Comparison of ENCODE assay signal across 12 cellular contexts in genomic region chr10:110525349-110526260, GRCh38. TPM values are rescaled to one million over a fixed set of nuclear protein-coding genes. Genes with fewer than 3 reads are reported as not detected.
DNase-seq lines count a peak whose midpoint lies in the region; ATAC-seq and TF ChIP-seq lines count a peak whose summit lies in the region.
"Had no signal": no experiment of that assay in that cellular context is flagged by ENCODE, and none has a peak within 500 bp of the region (broad histone marks: within the 10 kb centered on the region; RNA-seq: fewer than 3 reads in every experiment).

No MANE protein-coding gene starts in this region.

- peak overlapping the region; percentile 11; the same call in 1 of the 2 replicates for H3K27ac ChIP-seq in HCT116 (ENCODE audit: low read depth, low read length)
- H3K27ac ChIP-seq: upper lobe of left lung had no signal

- no peaks in the 10 kb centered on the region for H3K9me2 ChIP-seq in HCT116 (ENCODE audit: insufficient read depth)

- TF ChIP-seq POLR2A in HCT116 (IDR thresholded peaks at IDR 0.05; ENCODE audit: borderline replicate concordance, extremely low read depth, insufficient read depth, insufficient read length) = no peak

- peak; percentile 14 for ATAC-seq in HCT116
- ATAC-seq in WTC11 = no peak
- no peak for ATAC-seq in HG03342 (IDR thresholded peaks at IDR 0.05; ENCODE audit: unreplicated experiment)

- peak overlapping the region; percentile 50 for H3K9ac ChIP-seq in HCT116 (ENCODE audit: low read length)

- H3K4me3 ChIP-seq in HCT116 (replicated peaks in 1 of 2; ENCODE audit: low read depth in 1 of 2, low read length in 2 of 2) = peak overlapping the region in 1 of 2 experiments; percentile 16; a peak in 2 of 4 replicates
- H3K4me3 ChIP-seq: lung, upper lobe of left lung had no signal

- H3K4me1 ChIP-seq in HCT116 (ENCODE audit: control insufficient read depth in 1 of 2, insufficient read depth in 2 of 2, low read length in 2 of 2) = peaks cover 61 to 82% of the 10 kb centered on the region in 2 experiments

- no TSS peak for BruUV-seq in HCT116 (replicated peaks; lab: Mats Ljungman, UMichigan)

- TF ChIP-seq CTCF in HCT116 (IDR thresholded peaks at IDR 0.05 in 2 of 3, conservative IDR thresholded peaks at IDR 0.05 in 1 of 3; ENCODE audit: borderline replicate concordance in 1 of 3, insufficient read depth in 1 of 3, low read depth in 2 of 3, low read length in 2 of 3) (no peak), WTC11 (IDR thresholded peaks at IDR 0.05) (no peak), mesothelial cell of epicardium (IDR thresholded peaks at IDR 0.05; ENCODE audit: unreplicated experiment) (no peak)

- H3K79me2 ChIP-seq in HCT116 (ENCODE audit: insufficient read depth, low read length) = peaks cover 41% of the 10 kb centered on the region

- RAD21 ChIA-PET in HCT116 (lab: Charles Lee; ENCODE audit: low non-redundant PET in 1 of 2, low total read pairs in 2 of 2, uncharacterized antibody in 2 of 2, unreplicated experiment in 2 of 2) = no interaction called here

- intact Hi-C loops in HCT116 (cut with micrococcal nuclease) = no loop called here

- peak; percentile 74 for DNase-seq in AG20443 (ENCODE audit: low spot score)
- DNase-seq in HCT116 (ENCODE audit: low read depth, low spot score) = no peak
- no peak for DNase-seq in WTC11 (ENCODE audit: low spot score)
- peak; percentile 56 for DNase-seq in hepatic stellate cell (ENCODE audit: low spot score)
- DNase-seq in iPS-NIHi11 (ENCODE audit: low spot score) = no peak
- no peak for DNase-seq in NCI-H146 (lab: John Stamatoyannopoulos, UW)
- no peak for DNase-seq in mesothelial cell of epicardium (ENCODE audit: low spot score in 2 of 2, unreplicated experiment in 2 of 2)
- DNase-seq: DMS 273 treated with DMSO at 0.1 percent for 48 hours, NCI-H187, upper lobe of left lung had no signal

- H3K4me1 Mint-ChIP-seq in WTC11 = peaks cover 53% of the 10 kb centered on the region
- H3K4me1 Mint-ChIP-seq in mesothelial cell of epicardium = peaks cover 2% of the 10 kb centered on the region

- H3K27ac Mint-ChIP-seq in WTC11 (peak overlapping the region; percentile 80; the same call in 1 of the 2 replicates), mesothelial cell of epicardium (no peak overlapping the region)

- no peak overlapping the region for H3K4me3 Mint-ChIP-seq in WTC11
- H3K4me3 Mint-ChIP-seq in mesothelial cell of epicardium = no peak overlapping the region

- peak overlapping the region; percentile 63 for H3K4me2 ChIP-seq in HCT116 (ENCODE audit: low read length)

- CTCF ChIA-PET in HCT116 (lab: Charles Lee) (no interaction called here), WTC11 (lab: Charles Lee) (no interaction called here)

- H3K9me3 Mint-ChIP-seq in WTC11 (no peaks in the 10 kb centered on the region), mesothelial cell of epicardium (no peaks in the 10 kb centered on the region)

- H3K36me3 Mint-ChIP-seq in WTC11 = no peaks in the 10 kb centered on the region
- H3K36me3 Mint-ChIP-seq in mesothelial cell of epicardium = no peaks in the 10 kb centered on the region

- H3K9me3 ChIP-seq in HCT116 (ENCODE audit: control insufficient read depth in 1 of 2, insufficient read depth in 1 of 2, low read depth in 1 of 2, low read length in 2 of 2) = no peaks in the 10 kb centered on the region
- H3K9me3 ChIP-seq: upper lobe of left lung had no signal

- POLR2A ChIA-PET in HCT116 (lab: Charles Lee) = no interaction called here
- POLR2A ChIA-PET in WTC11 (lab: Charles Lee) = no interaction called here

- H3K36me3 ChIP-seq in HCT116 (ENCODE audit: control insufficient read depth in 1 of 2, insufficient read depth in 2 of 2, low read length in 2 of 2) = no peaks in the 10 kb centered on the region
- H3K36me3 ChIP-seq: upper lobe of left lung had no signal

- H3K27me3 ChIP-seq in HCT116 (ENCODE audit: insufficient read depth, low read length) = no peaks in the 10 kb centered on the region
- H3K27me3 ChIP-seq: upper lobe of left lung had no signal

- H3K27me3 Mint-ChIP-seq in WTC11 (ENCODE audit: low read depth) (no peaks in the 10 kb centered on the region), mesothelial cell of epicardium (ENCODE audit: low read depth) (peaks cover 28% of the 10 kb centered on the region)

- no peak overlapping the region for H2AFZ ChIP-seq in HCT116 (ENCODE audit: low read depth, low read length, poor library complexity, severe bottlenecking)

- H4K20me1 ChIP-seq in HCT116 (ENCODE audit: insufficient read depth) = no peaks in the 10 kb centered on the region

- TF ChIP-seq RAD21 in HCT116 (IDR thresholded peaks at IDR 0.05; ENCODE audit: low read depth) = no peak

TF ChIP-seq in HCT116, 20 proteins besides CTCF, POLR2A, EP300 and RAD21:
- TF ChIP-seq, protein P1, sequence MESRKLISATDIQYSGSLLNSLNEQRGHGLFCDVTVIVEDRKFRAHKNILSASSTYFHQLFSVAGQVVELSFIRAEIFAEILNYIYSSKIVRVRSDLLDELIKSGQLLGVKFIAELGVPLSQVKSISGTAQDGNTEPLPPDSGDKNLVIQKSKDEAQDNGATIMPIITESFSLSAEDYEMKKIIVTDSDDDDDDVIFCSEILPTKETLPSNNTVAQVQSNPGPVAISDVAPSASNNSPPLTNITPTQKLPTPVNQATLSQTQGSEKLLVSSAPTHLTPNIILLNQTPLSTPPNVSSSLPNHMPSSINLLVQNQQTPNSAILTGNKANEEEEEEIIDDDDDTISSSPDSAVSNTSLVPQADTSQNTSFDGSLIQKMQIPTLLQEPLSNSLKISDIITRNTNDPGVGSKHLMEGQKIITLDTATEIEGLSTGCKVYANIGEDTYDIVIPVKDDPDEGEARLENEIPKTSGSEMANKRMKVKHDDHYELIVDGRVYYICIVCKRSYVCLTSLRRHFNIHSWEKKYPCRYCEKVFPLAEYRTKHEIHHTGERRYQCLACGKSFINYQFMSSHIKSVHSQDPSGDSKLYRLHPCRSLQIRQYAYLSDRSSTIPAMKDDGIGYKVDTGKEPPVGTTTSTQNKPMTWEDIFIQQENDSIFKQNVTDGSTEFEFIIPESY (IDR thresholded peaks at IDR 0.05; ENCODE audit: extremely low read depth, insufficient replicate concordance, low read length) = no peak
- no peak for TF ChIP-seq EZH2 (IDR thresholded peaks at IDR 0.05)
- TF ChIP-seq POLR2AphosphoS5 (IDR thresholded peaks at IDR 0.05; ENCODE audit: low read depth, low read length) = peak; percentile 13
- TF ChIP-seq EZH2phosphoT487 (IDR thresholded peaks at IDR 0.05; ENCODE audit: borderline replicate concordance) = no peak

TF ChIP-seq in WTC11, 78 proteins besides CTCF, POLR2A, EP300 and RAD21 (continues in another document):
- TF ChIP-seq, protein P2, sequence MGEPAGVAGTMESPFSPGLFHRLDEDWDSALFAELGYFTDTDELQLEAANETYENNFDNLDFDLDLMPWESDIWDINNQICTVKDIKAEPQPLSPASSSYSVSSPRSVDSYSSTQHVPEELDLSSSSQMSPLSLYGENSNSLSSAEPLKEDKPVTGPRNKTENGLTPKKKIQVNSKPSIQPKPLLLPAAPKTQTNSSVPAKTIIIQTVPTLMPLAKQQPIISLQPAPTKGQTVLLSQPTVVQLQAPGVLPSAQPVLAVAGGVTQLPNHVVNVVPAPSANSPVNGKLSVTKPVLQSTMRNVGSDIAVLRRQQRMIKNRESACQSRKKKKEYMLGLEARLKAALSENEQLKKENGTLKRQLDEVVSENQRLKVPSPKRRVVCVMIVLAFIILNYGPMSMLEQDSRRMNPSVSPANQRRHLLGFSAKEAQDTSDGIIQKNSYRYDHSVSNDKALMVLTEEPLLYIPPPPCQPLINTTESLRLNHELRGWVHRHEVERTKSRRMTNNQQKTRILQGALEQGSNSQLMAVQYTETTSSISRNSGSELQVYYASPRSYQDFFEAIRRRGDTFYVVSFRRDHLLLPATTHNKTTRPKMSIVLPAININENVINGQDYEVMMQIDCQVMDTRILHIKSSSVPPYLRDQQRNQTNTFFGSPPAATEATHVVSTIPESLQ (CRISPR knock-in tag; IDR thresholded peaks at IDR 0.05) = no peak
- no peak for TF ChIP-seq MLX (CRISPR knock-in tag; IDR thresholded peaks at IDR 0.05)
- TF ChIP-seq IRF2 (CRISPR knock-in tag; IDR thresholded peaks at IDR 0.05; ENCODE audit: borderline replicate concordance, low read depth) = no peak
- TF ChIP-seq IRF1 (CRISPR knock-in tag; IDR thresholded peaks at IDR 0.05) = no peak
- TF ChIP-seq GRHL2 (CRISPR knock-in tag; IDR thresholded peaks at IDR 0.05; ENCODE audit: insufficient replicate concordance, severe bottlenecking) = no peak

RNA-seq across cellular contexts. Expression of gene DUSP5, which starts 27.9 kb away (rescaled TPM):
- total RNA-seq in HCT116 (2021; ENCODE audit: unreplicated experiment) (137 TPM), WTC11 (2021) (31.4 to 55.1 TPM (median 33.1 TPM) in 3 replicates), mesothelial cell of epicardium (14.8 to 16.0 TPM (median 16.0 TPM) in 3 replicates)
- 199 and 315 TPM in 2 replicates for polyA plus RNA-seq in HCT116 (2012)

RNA-seq across cellular contexts. Expression of gene SMC3, which starts 41.9 kb away (rescaled TPM):
- total RNA-seq in HCT116 (2021; ENCODE audit: unreplicated experiment) (64.3 TPM), WTC11 (2021) (63.5 to 71.0 TPM (median 65.4 TPM) in 3 replicates), mesothelial cell of epicardium (44.7 to 47.2 TPM (median 47.1 TPM) in 3 replicates)
- 18.2 and 27.6 TPM in 2 replicates for polyA plus RNA-seq in HCT116 (2012)

Comparison
In these comparisons a context has a peak if more than half of its experiments do, and no peak if none do; other contexts are left out.
1. DNase-seq: peak in AG20443 (single experiment) and hepatic stellate cell (single experiment); none in HCT116 (single experiment), WTC11 (single experiment), iPS-NIHi11 (single experiment), NCI-H146 (single experiment) and mesothelial cell of epicardium (0 of 2).